In genomic region chr2:168330624-168331423, GRCh38 we compare ENCODE assay signal across 18 cellular contexts.
"Had no signal": no experiment of that assay in that cellular context is flagged by ENCODE, and none has a peak within 500 bp of the region (broad histone marks: within the 10 kb centered on the region; RNA-seq: fewer than 3 reads in every experiment).

No MANE protein-coding gene starts in this region.

- DNase-seq: effector CD4-positive, alpha-beta T cell; endodermal cell; erythroblast; foreskin keratinocyte; immature natural killer cell; left cardiac atrium; left ventricle myocardium inferior; lower lobe of right lung; natural killer cell; posterior cingulate gyrus; sigmoid colon; stimulated activated naive CD4-positive, alpha-beta T cell; stomach; substantia nigra; transverse colon had no signal

- H3K4me3 Mint-ChIP-seq: endodermal cell, immature natural killer cell, memory B cell, mesothelial cell of epicardium, natural killer cell, neural crest cell had no signal

- H3K27ac Mint-ChIP-seq: endodermal cell, immature natural killer cell, memory B cell, mesothelial cell of epicardium, natural killer cell had no signal

- ATAC-seq: foreskin keratinocyte, left cardiac atrium, lower lobe of right lung, natural killer cell had no signal

- H3K4me1 Mint-ChIP-seq: endodermal cell, immature natural killer cell, memory B cell, mesothelial cell of epicardium, neural crest cell had no signal

- H3K27me3 Mint-ChIP-seq: memory B cell had no signal
